ENCODE assay signal across 20 cellular contexts in genomic region chr4:83378426-83378825, GRCh38. TPM values are rescaled to one million over a fixed set of nuclear protein-coding genes. Genes with fewer than 3 reads are reported as not detected.
A peak's percentile ranks its signal among the peaks of the same experiment; 100 is the strongest.
DNase-seq lines count a peak whose midpoint lies in the region; ATAC-seq, FAIRE-seq and TF ChIP-seq lines count a peak whose summit lies in the region.
"Had no signal": no experiment of that assay in that cellular context is flagged by ENCODE, and none has a peak within 500 bp of the region (broad histone marks: within the 10 kb centered on the region; RNA-seq: fewer than 3 reads in every experiment).

No MANE protein-coding gene starts in this region.

- H3K9ac ChIP-seq in K562 (ENCODE audit: insufficient read depth in 1 of 2, low read depth in 2 of 2, low read length in 2 of 2), result no peak overlapping the region

- intact Hi-C loops in K562 (cut with micrococcal nuclease), result no loop called here

- 50% methylated on average over 5 of the region's 5 CpGs for WGBS in K562 (ENCODE audit: insufficient coverage, low coverage, missing lambda C conversion rate)

- H3K27me3 ChIP-seq in CD4-positive, CD25-positive, alpha-beta regulatory T cell (ENCODE audit: control insufficient read depth, insufficient read depth, low read length), result no peaks in the 10 kb centered on the region
- no peaks in the 10 kb centered on the region; a peak in 1 of 5 replicates for H3K27me3 ChIP-seq in K562 (ENCODE audit: control insufficient read depth in 2 of 2, insufficient read depth in 2 of 2, low read length in 2 of 2)
- H3K27me3 ChIP-seq: adrenal gland, Peyer's patch, stomach had no signal

- TF ChIP-seq EP300 in K562 (IDR thresholded peaks at IDR 0.05; ENCODE audit: low read length), result no peak

- no peak for ATAC-seq in CD4-positive, CD25-positive, alpha-beta regulatory T cell (ENCODE audit: low read depth in 2 of 2)
- no peak for ATAC-seq in K562
- ATAC-seq in HG03342 (IDR thresholded peaks at IDR 0.05; ENCODE audit: unreplicated experiment), result no peak
- no peak for ATAC-seq in HG03097 (IDR thresholded peaks at IDR 0.05; ENCODE audit: low FRiP score, unreplicated experiment)

- peaks cover 3 to 25% (median 15%) of the 10 kb centered on the region in 7 donors for H3K9me3 Mint-ChIP-seq in CD4-positive, CD25-positive, alpha-beta regulatory T cell

- no peaks in the 10 kb centered on the region for H3K9me1 ChIP-seq in K562 (ENCODE audit: control insufficient read depth, insufficient read depth, low read length)

- no peak overlapping the region for H3K4me2 ChIP-seq in K562 (ENCODE audit: insufficient read depth, low read length)

- H2AFZ ChIP-seq in K562 (ENCODE audit: low read depth, low read length), result no peak overlapping the region

- H3K4me1 ChIP-seq in CD4-positive, CD25-positive, alpha-beta regulatory T cell (ENCODE audit: control insufficient read depth, insufficient read depth, low read length, poor library complexity, severe bottlenecking), result no peaks in the 10 kb centered on the region
- no peaks in the 10 kb centered on the region for H3K4me1 ChIP-seq in K562 (replicated peaks in 1 of 2; ENCODE audit: control insufficient read depth in 2 of 2, insufficient read depth in 2 of 2, low read length in 2 of 2)
- H3K4me1 ChIP-seq: adrenal gland, Peyer's patch, stomach had no signal

- DNase-seq in ACHN (peak; percentile 8), K562 (ENCODE audit: extremely low read depth in 1 of 4, low spot score in 3 of 4) (peak in 1 of 4 experiments; percentile 58), cerebellum (ENCODE audit: low spot score) (no peak)
- peak in 2 of 3 donors; percentile 27 to 44 for DNase-seq in CD4-positive, CD25-positive, alpha-beta regulatory T cell
- peak; percentile 48 for DNase-seq in Jurkat, Clone E6-1 (ENCODE audit: low read depth, low spot score)
- DNase-seq: foreskin fibroblast; midbrain; NCI-H1436; NCI-H82; Peyer's patch; stimulated activated CD4-positive, alpha-beta T cell treated with anti-CD3 and anti-CD28 coated beads, Interleukin-2, amount 100 ng/mL, for 24 hours; stomach; trophoblast cell had no signal

- H3K79me2 ChIP-seq in K562 (ENCODE audit: control insufficient read depth, insufficient read depth, low read length), result no peaks in the 10 kb centered on the region

- H3K4me3 ChIP-seq in CD4-positive, CD25-positive, alpha-beta regulatory T cell (ENCODE audit: low read depth, low read length), result no peak overlapping the region
- H3K4me3 ChIP-seq in Jurkat, Clone E6-1 (ENCODE audit: low read length), result no peak overlapping the region
- H3K4me3 ChIP-seq in K562, result no peak overlapping the region
- H3K4me3 ChIP-seq: adrenal gland, Peyer's patch, stomach had no signal

- POLR2A ChIA-PET in K562 (lab: Yijun Ruan, JAX), result interaction anchor here (0.6 to 1.6 kb wide), 3 partner anchors 9 to 1379 kb away, joined by 3 to 6 read pairs (median 4); no protein-coding TSS in a partner anchor

- peaks cover 0 to 4% (median 2%) of the 10 kb centered on the region in 4 donors for H3K4me1 Mint-ChIP-seq in CD4-positive, CD25-positive, alpha-beta regulatory T cell
- H3K4me1 Mint-ChIP-seq: nephron had no signal

- H3K27ac ChIP-seq in CD4-positive, CD25-positive, alpha-beta regulatory T cell (ENCODE audit: insufficient read depth, low read length, poor library complexity, severe bottlenecking), result no peak overlapping the region
- no peak overlapping the region for H3K27ac ChIP-seq in K562 (ENCODE audit: extremely low read depth, low read depth, low read length)
- H3K27ac ChIP-seq: adrenal gland, Peyer's patch, stomach had no signal

- H3K27ac Mint-ChIP-seq in CD4-positive, CD25-positive, alpha-beta regulatory T cell, result no peak overlapping the region
- H3K27ac Mint-ChIP-seq: nephron had no signal

- CTCF ChIA-PET in K562 (lab: Yijun Ruan, JAX; ENCODE audit: low intra/inter-chr PET ratio), result no interaction called here

- TF ChIP-seq POLR2A in K562 (conservative IDR thresholded peaks at IDR 0.05), result no peak

- BruUV-seq in K562 (replicated peaks; lab: Mats Ljungman, UMichigan), result no TSS peak

- TF ChIP-seq CTCF in K562 (IDR thresholded peaks at IDR 0.05 in 2 of 3, conservative IDR thresholded peaks at IDR 0.05 in 1 of 3; ENCODE audit: insufficient read depth in 2 of 3, low read depth in 1 of 3, low read length in 3 of 3), result no peak

- peaks cover 19 to 20% of the 10 kb centered on the region in 2 experiments for H3K9me3 ChIP-seq in CD4-positive, CD25-positive, alpha-beta regulatory T cell (ENCODE audit: control insufficient read depth in 2 of 2, low read length in 2 of 2)
- peaks cover 5% of the 10 kb centered on the region; the same call in 1 of the 2 replicates for H3K9me3 ChIP-seq in K562 (replicated peaks; ENCODE audit: control insufficient read depth, insufficient read depth, low read depth, low read length)

- no peak for FAIRE-seq in K562 (lab: Jason Lieb, UNC)
- FAIRE-seq: bronchial epithelial cell, D721Med, endothelial cell of umbilical vein had no signal

- no peaks in the 10 kb centered on the region for H3K36me3 ChIP-seq in CD4-positive, CD25-positive, alpha-beta regulatory T cell (ENCODE audit: control insufficient read depth, insufficient read depth, low read length)
- H3K36me3 ChIP-seq in K562 (ENCODE audit: control insufficient read depth, insufficient read depth, low read length), result no peaks in the 10 kb centered on the region
- H3K36me3 ChIP-seq: adrenal gland, Peyer's patch, stomach had no signal

- H3K27me3 Mint-ChIP-seq in CD4-positive, CD25-positive, alpha-beta regulatory T cell, result peaks cover 15% of the 10 kb centered on the region

- TF ChIP-seq RAD21 in K562 (CRISPR knock-in tag; conservative IDR thresholded peaks at IDR 0.05 in 1 of 2, IDR thresholded peaks at IDR 0.05 in 1 of 2), result no peak

- H4K20me1 ChIP-seq in K562 (replicated peaks; ENCODE audit: control insufficient read depth, insufficient read depth, low read length), result no peaks in the 10 kb centered on the region

- in situ Hi-C loops in ACHN (cut with HindIII; ENCODE audit: low pct_ligation_motif_present, low pct_unique_long_range_greater_than_20kb, low sequenced_read_pairs), result no loop called here
- in situ Hi-C loops in K562 (cut with MboI), result no loop called here

- H3K36me3 Mint-ChIP-seq in CD4-positive, CD25-positive, alpha-beta regulatory T cell, result peaks cover 2% of the 10 kb centered on the region

- no peak overlapping the region for H3K4me3 Mint-ChIP-seq in CD4-positive, CD25-positive, alpha-beta regulatory T cell
- H3K4me3 Mint-ChIP-seq: nephron had no signal

TF ChIP-seq in K562, 482 proteins besides CTCF, POLR2A, EP300 and RAD21 (continues in another document):
- TF ChIP-seq YY1 (IDR thresholded peaks at IDR 0.05; ENCODE audit: borderline replicate concordance in 1 of 3, control insufficient read depth in 1 of 3, extremely low read depth in 1 of 3, insufficient read depth in 3 of 3, insufficient read length in 1 of 3, insufficient replicate concordance in 2 of 3, low read depth in 1 of 3, low read length in 2 of 3) (peak in 1 of 3 experiments; percentile 36), BRCA1 (IDR thresholded peaks at IDR 0.05) (no peak), BRCA1 (CRISPR knock-in tag; IDR thresholded peaks at IDR 0.05) (no peak), MAFK (IDR thresholded peaks at IDR 0.05; ENCODE audit: low read length) (peak; percentile 50; the same call in 1 of the 2 replicates), TFAM (CRISPR knock-in tag; conservative IDR thresholded peaks at IDR 0.05) (no peak), ZFP36 (IDR thresholded peaks at IDR 0.05; ENCODE audit: low read depth, low read length, partially characterized antibody) (peak; percentile 81)

RNA-seq across cellular contexts. Expression of gene HPSE, which starts 43.8 kb away (rescaled TPM):
- 9.1 TPM for total RNA-seq in CD4-positive, CD25-positive, alpha-beta regulatory T cell
- polyA plus RNA-seq in CD4-positive, CD25-positive, alpha-beta regulatory T cell, result 10 to 100 TPM in 2 of 4 donors, 1 to 10 TPM in 2; 8.3 to 14.0 (median 10.3) TPM
- polyA plus RNA-seq in Jurkat, Clone E6-1 (2012; ENCODE audit: insufficient read depth, insufficient read length), result 0.93 TPM
- total RNA-seq in K562 (2011; cell fraction: chromatin; rRNA removed; ENCODE audit: low replicate concordance), result 0.46 TPM in 1 of 2 replicates, not detected in the other
- 0.26 and 0.33 TPM in 2 replicates for total RNA-seq in K562 (2011; cell fraction: nucleolus; rRNA removed)
- 0.15 and 0.61 TPM in 2 replicates for total RNA-seq in K562 (2011; cell fraction: nucleoplasm; rRNA removed)
- 0.04 and 0.14 TPM in 2 replicates for total RNA-seq in K562 (2014; rRNA removed)
- total RNA-seq in K562 (2014; rRNA removed; fragmentation: Illumina TruSeq; extraction: Trizol), result 0.15 and 0.26 TPM in 2 replicates
- total RNA-seq in K562 (2015; rRNA removed; fragmentation: Illumina TruSeq; extraction: Trizol), result 0.15 TPM in 1 of 2 replicates, not detected in the other
- 0.20 and 0.22 TPM in 2 replicates for total RNA-seq in K562 (2021)
- 0.14 and 0.42 TPM in 2 replicates for polyA plus RNA-seq in K562 (2011; rRNA removed)
- polyA plus RNA-seq in K562 (2011; cell fraction: cytosol; rRNA removed), result 0.07 and 0.12 TPM in 2 replicates
- 0.15 and 0.31 TPM in 2 replicates for polyA plus RNA-seq in K562 (2011; cell fraction: nucleus; rRNA removed)
- polyA plus RNA-seq in K562 (2012), result 0.05 and 0.29 TPM in 2 replicates
- polyA plus RNA-seq in K562 (2014; fragmentation: Illumina TruSeq; extraction: Trizol), result 0.06 and 0.08 TPM in 2 replicates
- under 1 TPM; 0.01 to 0.04 TPM for polyA plus RNA-seq in K562 (2014; fragmentation: Nextera tagmentation; extraction: Ambion mirVana)
- polyA plus RNA-seq in K562 (2014; rRNA removed), result 0.29 TPM in 1 of 2 replicates, not detected in the other
- 0.27 and 0.81 TPM in 2 replicates for polyA minus RNA-seq in K562 (2011; rRNA and poly(A)+ RNA removed)
- polyA minus RNA-seq in K562 (2011; cell fraction: cytosol; rRNA and poly(A)+ RNA removed), result 0.57 TPM in 1 of 2 replicates, not detected in the other
- under 0.01 and 0.11 TPM in 2 replicates for polyA minus RNA-seq in K562 (2011; cell fraction: nucleus; rRNA and poly(A)+ RNA removed)
- 1.7 TPM for total RNA-seq in cerebellum
